9 cellular contexts compared by ENCODE assay signal in genomic region chr7:45978010-45978681, GRCh38. TPM values are rescaled to one million over a fixed set of nuclear protein-coding genes. Genes with fewer than 3 reads are reported as not detected.
DNase-seq lines count a peak whose midpoint lies in the region; ATAC-seq and TF ChIP-seq lines count a peak whose summit lies in the region.
"Had no signal": no experiment of that assay in that cellular context is flagged by ENCODE, and none has a peak within 500 bp of the region (broad histone marks: within the 10 kb centered on the region; RNA-seq: fewer than 3 reads in every experiment).

No MANE protein-coding gene starts in this region.

- intact Hi-C loops in CD4-positive, alpha-beta memory T cell (cut with micrococcal nuclease): no loop called here

- ATAC-seq in HG03108 (IDR thresholded peaks at IDR 0.05; ENCODE audit: unreplicated experiment): no peak

- H3K36me3 Mint-ChIP-seq in CD4-positive, alpha-beta memory T cell: peaks cover 6 to 11% of the 10 kb centered on the region in 2 donors

- POLR2A ChIA-PET in CD4-positive, alpha-beta memory T cell (lab: Charles Lee; ENCODE audit: partially characterized antibody): no interaction called here

- H3K9me3 ChIP-seq in neuron (ENCODE audit: low read length) (peaks cover 3% of the 10 kb centered on the region), WERI-Rb-1 (ENCODE audit: severe bottlenecking) (no peaks in the 10 kb centered on the region)
- H3K9me3 ChIP-seq in CD4-positive, alpha-beta memory T cell (ENCODE audit: control insufficient read depth in 1 of 2, low read length in 2 of 2): no peaks in the 10 kb centered on the region

- TF ChIP-seq CTCF in WERI-Rb-1 (IDR thresholded peaks at IDR 0.05; ENCODE audit: low read depth, low read length): no peak

- no peaks in the 10 kb centered on the region for H3K36me3 ChIP-seq in neuron (ENCODE audit: insufficient read depth, low read length)
- no peaks in the 10 kb centered on the region for H3K36me3 ChIP-seq in CD4-positive, alpha-beta memory T cell (ENCODE audit: insufficient read depth, low read length)
- H3K36me3 ChIP-seq in WERI-Rb-1: no peaks in the 10 kb centered on the region

- no peaks in the 10 kb centered on the region for H3K4me1 Mint-ChIP-seq in CD4-positive, alpha-beta memory T cell

- H3K4me3 ChIP-seq in neuron (ENCODE audit: low read length) (peak overlapping the region; percentile 13), WERI-Rb-1 (ENCODE audit: low read depth, low read length) (no peak overlapping the region)
- H3K4me3 ChIP-seq in CD4-positive, alpha-beta memory T cell (ENCODE audit: low read length in 2 of 2): no peak overlapping the region

- H3K27me3 Mint-ChIP-seq in CD4-positive, alpha-beta memory T cell: no peaks in the 10 kb centered on the region
- H3K27me3 Mint-ChIP-seq: dendritic cell treated with granulocyte-macrophage colony-stimulating factor and Interleukin-4, amounts not matched to agents 40 ng/mL and 50 ng/mL, for 4 days had no signal

- CTCF ChIA-PET in CD4-positive, alpha-beta memory T cell (lab: Charles Lee; ENCODE audit: partially characterized antibody): no interaction called here

- peaks cover 0 to 2% (median 0%) of the 10 kb centered on the region in 8 donors for H3K9me3 Mint-ChIP-seq in CD4-positive, alpha-beta memory T cell
- H3K9me3 Mint-ChIP-seq: dendritic cell treated with granulocyte-macrophage colony-stimulating factor and Interleukin-4, amounts not matched to agents 40 ng/mL and 50 ng/mL, for 4 days had no signal

- H3K4me3 Mint-ChIP-seq in CD4-positive, alpha-beta memory T cell: no peak overlapping the region
- H3K4me3 Mint-ChIP-seq: dendritic cell treated with granulocyte-macrophage colony-stimulating factor and Interleukin-4, amounts not matched to agents 40 ng/mL and 50 ng/mL, for 4 days had no signal

- H3K27me3 ChIP-seq in neuron (ENCODE audit: insufficient read depth, low read length): no peaks in the 10 kb centered on the region
- H3K27me3 ChIP-seq in CD4-positive, alpha-beta memory T cell (ENCODE audit: insufficient read depth, low read length): no peaks in the 10 kb centered on the region
- H3K27me3 ChIP-seq in WERI-Rb-1 (ENCODE audit: insufficient read depth, low read depth, severe bottlenecking): peaks cover 16% of the 10 kb centered on the region

- H3K4me1 ChIP-seq in neuron (ENCODE audit: insufficient read depth, low read length): peaks cover 23% of the 10 kb centered on the region
- H3K4me1 ChIP-seq in CD4-positive, alpha-beta memory T cell (ENCODE audit: insufficient read depth, low read length): no peaks in the 10 kb centered on the region

- DNase-seq in stimulated activated CD4-positive, alpha-beta T cell treated with anti-CD3 and anti-CD28 coated beads, Interleukin-12 subunit alpha, Interleukin-12 subunit beta, amount 100 ng/mL, for 48 hours (ENCODE audit: low read depth in 2 of 3, low spot score in 1 of 3): peak in 2 of 3 donors; percentile 1 to 4
- DNase-seq in stimulated activated CD4-positive, alpha-beta T cell treated with anti-CD3 and anti-CD28 coated beads, Interleukin-4, amount 100 ng/mL, for 4 hours: no peak
- DNase-seq in NOMO-1 treated with dmso at 0.1 percent for 144 hours (lab: John Stamatoyannopoulos, UW; ENCODE audit: unreplicated experiment): peak; percentile 35
- peak; percentile 85 for DNase-seq in epidermal melanocyte (ENCODE audit: insufficient read length, low spot score)
- DNase-seq in CD4-positive, alpha-beta memory T cell: no peak
- no peak for DNase-seq in WERI-Rb-1

- no peak overlapping the region for H2AFZ ChIP-seq in neuron (ENCODE audit: low read depth, low read length)

- no peak overlapping the region for H3K27ac ChIP-seq in CD4-positive, alpha-beta memory T cell (ENCODE audit: low read depth, low read length)
- no peak overlapping the region for H3K27ac ChIP-seq in WERI-Rb-1

- H3K27ac Mint-ChIP-seq in CD4-positive, alpha-beta memory T cell: no peak overlapping the region
- H3K27ac Mint-ChIP-seq: dendritic cell treated with granulocyte-macrophage colony-stimulating factor and Interleukin-4, amounts not matched to agents 40 ng/mL and 50 ng/mL, for 4 days had no signal

RNA-seq across cellular contexts. Expression of gene IGFBP3, which starts 57.1 kb away (rescaled TPM):
- total RNA-seq in CD4-positive, alpha-beta memory T cell: 10 to 100 TPM; 18.4 to 19.0 TPM
- polyA plus RNA-seq in CD4-positive, alpha-beta memory T cell: 10 to 100 TPM; 10.4 to 12.9 TPM

Comparison
In these comparisons a context has a peak if more than half of its experiments do, and no peak if none do; other contexts are left out.
1. DNase-seq: peak in stimulated activated CD4-positive, alpha-beta T cell treated with anti-CD3 and anti-CD28 coated beads, Interleukin-12 subunit alpha, Interleukin-12 subunit beta, amount 100 ng/mL, for 48 hours (2 of 3), NOMO-1 treated with dmso at 0.1 percent for 144 hours (single experiment) and epidermal melanocyte (single experiment); none in stimulated activated CD4-positive, alpha-beta T cell treated with anti-CD3 and anti-CD28 coated beads, Interleukin-4, amount 100 ng/mL, for 4 hours (0 of 2), CD4-positive, alpha-beta memory T cell (0 of 5) and WERI-Rb-1 (single experiment).